ENCODE assay signal across 11 cellular contexts in the genomic region with DNA sequence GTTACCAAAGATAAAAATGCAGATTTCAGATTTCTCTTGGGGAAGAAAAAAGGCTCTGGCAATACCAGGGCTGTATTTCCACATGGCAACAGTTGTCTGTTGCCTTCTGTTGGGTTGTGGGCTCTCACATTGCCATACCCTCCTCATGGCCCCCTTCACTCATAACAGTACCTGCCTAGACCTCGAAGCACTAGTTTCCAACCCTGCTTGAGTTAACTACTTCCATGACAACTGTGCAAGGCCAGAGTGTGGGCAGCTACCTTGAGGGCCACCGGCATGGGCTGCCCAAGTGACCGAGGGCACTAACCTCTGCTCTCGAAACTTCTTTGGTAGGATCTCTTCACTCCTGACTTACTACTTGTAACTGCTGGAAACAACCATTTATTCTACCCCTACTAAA. TPM values are rescaled to one million over a fixed set of nuclear protein-coding genes. Genes with fewer than 3 reads are reported as not detected.
DNase-seq lines count a peak whose midpoint lies in the region; ATAC-seq, FAIRE-seq and TF ChIP-seq lines count a peak whose summit lies in the region.
"Had no signal": no experiment of that assay in that cellular context is flagged by ENCODE, and none has a peak within 500 bp of the region (broad histone marks: within the 10 kb centered on the region; RNA-seq: fewer than 3 reads in every experiment).

No MANE protein-coding gene starts in this region.

- DNase-seq in Caco-2 (no peak), GM12878 (ENCODE audit: low read depth, low spot score) (no peak), G401 (ENCODE audit: low spot score) (no peak), sciatic nerve (ENCODE audit: low spot score) (no peak), GM13977 (ENCODE audit: low spot score) (no peak)
- DNase-seq: DMS153, NCI-H1048 had no signal

- peaks cover 52% of the 10 kb centered on the region for H3K79me2 ChIP-seq in Loucy (ENCODE audit: insufficient read depth, low read length)
- peaks cover 62% of the 10 kb centered on the region for H3K79me2 ChIP-seq in GM12878 (ENCODE audit: control insufficient read depth, insufficient read depth, low read length)

- 0 out of 2 replicates have a peak, but pooled peaks cover 5% of the 10 kb centered on the region for H3F3A ChIP-seq in Loucy (ENCODE audit: low read depth)

- H3K4me2 ChIP-seq in Loucy (ENCODE audit: low read depth, low read length, poor library complexity, severe bottlenecking) (peak overlapping the region; percentile 82), GM12878 (ENCODE audit: control insufficient read depth, insufficient read depth) (peak overlapping the region; percentile 76)

- TF ChIP-seq EP300 in GM12878 (IDR thresholded peaks at IDR 0.05; ENCODE audit: borderline replicate concordance in 1 of 2, control insufficient read depth in 1 of 2, low read depth in 2 of 2, low read length in 2 of 2): no peak

- H4K20me1 ChIP-seq in Loucy (ENCODE audit: insufficient read depth, low read length, poor library complexity, severe bottlenecking): peaks cover 27% of the 10 kb centered on the region
- no peaks in the 10 kb centered on the region for H4K20me1 ChIP-seq in GM12878 (ENCODE audit: control insufficient read depth, insufficient read depth)

- FAIRE-seq in GM12878 (lab: Jason Lieb, UNC): no peak

- POLR2A ChIA-PET in Caco-2 (lab: Charles Lee): no interaction called here
- POLR2A ChIA-PET in GM12878 (lab: Charles Lee): interaction anchor here (0.6 to 1.8 kb wide), 7 partner anchors 10 to 135 kb away, joined by 3 to 14 read pairs (median 4); a partner anchor contains a TSS

- TF ChIP-seq CTCF in Caco-2 (IDR thresholded peaks at IDR 0.05; ENCODE audit: insufficient read depth in 1 of 2, low read depth in 1 of 2, low read length in 1 of 2, severe bottlenecking in 1 of 2, unreplicated experiment in 1 of 2) (no peak), Loucy (conservative IDR thresholded peaks at IDR 0.05; ENCODE audit: low read length) (no peak), GM12878 (IDR thresholded peaks at IDR 0.05 in 2 of 3, conservative IDR thresholded peaks at IDR 0.05 in 1 of 3; ENCODE audit: control insufficient read depth in 2 of 3, extremely low read depth in 1 of 3, insufficient read depth in 1 of 3, low read depth in 3 of 3, low read length in 3 of 3) (no peak), neutrophil (IDR thresholded peaks at IDR 0.05) (no peak), GM13977 (IDR thresholded peaks at IDR 0.05; ENCODE audit: extremely low read depth, insufficient read depth, missing control alignments) (no peak)

- no peak overlapping the region for H3K27ac Mint-ChIP-seq in Caco-2 (ENCODE audit: unreplicated experiment)

- 4% methylated on average over 4 of the region's 4 CpGs for WGBS in GM12878 (ENCODE audit: insufficient coverage, insufficient replicate concordance, low lambda C conversion rate, missing lambda C conversion rate)

- H3K4me1 ChIP-seq in Caco-2 (peaks cover 32% of the 10 kb centered on the region), Loucy (ENCODE audit: insufficient read depth, low read length, poor library complexity, severe bottlenecking) (peaks cover 50% of the 10 kb centered on the region), GM12878 (ENCODE audit: control insufficient read depth, insufficient read depth, low read length) (peaks cover 3% of the 10 kb centered on the region), neutrophil (ENCODE audit: control insufficient read depth in 1 of 2, insufficient read depth in 1 of 2, low read depth in 1 of 2, low read length in 1 of 2) (peaks cover 40 to 52% of the 10 kb centered on the region in 2 experiments)

- TF ChIP-seq POLR2A in GM12878 (IDR thresholded peaks at IDR 0.05; ENCODE audit: low read depth, low read length): peak; percentile 53; the same call in 1 of the 2 replicates

- no TSS peak for BruUV-seq in Caco-2 (replicated peaks; lab: Mats Ljungman, UMichigan)
- no TSS peak for BruUV-seq in GM12878 (replicated peaks; lab: Mats Ljungman, UMichigan)

- TF ChIP-seq RAD21 in GM12878 (IDR thresholded peaks at IDR 0.05; ENCODE audit: insufficient read depth, low read depth, low read length): no peak

- no peaks in the 10 kb centered on the region for H3K9me3 Mint-ChIP-seq in Caco-2 (ENCODE audit: unreplicated experiment)

- H3K27me3 Mint-ChIP-seq in Caco-2 (ENCODE audit: insufficient read depth, unreplicated experiment): no peaks in the 10 kb centered on the region

- SMC1A ChIA-PET in GM12878 (lab: Charles Lee; ENCODE audit: uncharacterized antibody, unreplicated experiment): interaction anchor here (1.0 to 3.1 kb wide), 11 partner anchors 10 to 162 kb away, joined by 3 to 31 read pairs (median 4); a partner anchor contains a TSS

- H3K9ac ChIP-seq in Loucy (ENCODE audit: low read depth, low read length, poor library complexity, severe bottlenecking) (peak overlapping the region; percentile 96), GM12878 (ENCODE audit: control insufficient read depth, insufficient read depth, low read length) (peak overlapping the region; percentile 71)

- H3K27me3 ChIP-seq in Caco-2 (replicated peaks; ENCODE audit: control insufficient read depth, insufficient read depth, low read length) (no peaks in the 10 kb centered on the region), Loucy (ENCODE audit: insufficient read depth, low read length, poor library complexity, severe bottlenecking) (peaks cover 7% of the 10 kb centered on the region), GM12878 (replicated peaks in 1 of 2; ENCODE audit: control insufficient read depth in 2 of 2, insufficient read depth in 2 of 2, low read length in 1 of 2) (no peaks in the 10 kb centered on the region), neutrophil (no peaks in the 10 kb centered on the region)

- ATAC-seq in GM12878 (0 out of 3 replicates have a peak, but pooled peaks have one; percentile 0), sciatic nerve (no peak), GM18517 (IDR thresholded peaks at IDR 0.05; ENCODE audit: unreplicated experiment) (no peak)
- ATAC-seq: HCT116 had no signal

- peaks cover 33% of the 10 kb centered on the region for H3K4me1 Mint-ChIP-seq in Caco-2 (ENCODE audit: low read depth, unreplicated experiment)

- H2AFZ ChIP-seq in Loucy (ENCODE audit: low read length) (no peak overlapping the region), GM12878 (ENCODE audit: control insufficient read depth, low read depth, low read length) (no peak overlapping the region)

- intact Hi-C loops in Caco-2 (cut with micrococcal nuclease; ENCODE audit: unreplicated experiment) (no loop called here), GM12878 (cut with micrococcal nuclease; ENCODE audit: unreplicated experiment) (loop anchor here (2.0 to 5.0 kb wide), 3 partner anchors 40 to 195 kb away; no protein-coding TSS in a partner anchor), sciatic nerve (cut with DNase I) (loop anchor here (10.0 kb wide), 1 partner anchor 123 kb away; no protein-coding TSS in a partner anchor)

- H3K36me3 ChIP-seq in Caco-2 (ENCODE audit: control insufficient read depth, insufficient read depth, low read length) (no peaks in the 10 kb centered on the region), Loucy (ENCODE audit: insufficient read depth, low read length) (no peaks in the 10 kb centered on the region), GM12878 (ENCODE audit: control insufficient read depth in 2 of 2, insufficient read depth in 2 of 2, low read length in 1 of 2) (no peaks in the 10 kb centered on the region), neutrophil (peaks cover 7% of the 10 kb centered on the region)

- in situ Hi-C loops in GM12878 (cut with MboI) (loop anchor here (5.0 kb wide), 1 partner anchor 130 kb away; a partner anchor contains a TSS), G401 (cut with HindIII; ENCODE audit: low sequenced_read_pairs) (no loop called here), GM13977 (cut with MboI; ENCODE audit: low pct_unique_long_range_greater_than_20kb, low sequenced_read_pairs, unreplicated experiment) (no loop called here)

- H3K4me3 Mint-ChIP-seq in Caco-2 (ENCODE audit: unreplicated experiment): peak overlapping the region; percentile 31

- H3K4me3 ChIP-seq in Caco-2 (ENCODE audit: low read depth, low read length): no peak overlapping the region
- H3K4me3 ChIP-seq in Loucy (ENCODE audit: low read length, poor library complexity, severe bottlenecking): peak overlapping the region; percentile 92
- peak overlapping the region; percentile 90 for H3K4me3 ChIP-seq in GM12878
- no peak overlapping the region for H3K4me3 ChIP-seq in neutrophil (ENCODE audit: low read depth in 1 of 2, low read length in 1 of 2)

- peak overlapping the region; percentile 100 for H3K27ac ChIP-seq in GM12878 (ENCODE audit: control insufficient read depth, insufficient read depth)
- H3K27ac ChIP-seq in neutrophil: peak overlapping the region; percentile 78

- CTCF ChIA-PET in Caco-2 (lab: Charles Lee): no interaction called here
- CTCF ChIA-PET in GM12878 (lab: Yijun Ruan, JAX): interaction anchor here (1.0 to 3.8 kb wide), 6 partner anchors 11 to 188 kb away, joined by 3 to 25 read pairs (median 4); a partner anchor contains a TSS

- RAD21 ChIA-PET in GM12878 (lab: Charles Lee; ENCODE audit: unreplicated experiment): interaction anchor here (1.0 to 3.1 kb wide), 10 partner anchors 10 to 131 kb away, joined by 3 to 17 read pairs (median 6); a partner anchor contains a TSS

- no peaks in the 10 kb centered on the region for H3K9me2 ChIP-seq in Loucy (replicated peaks; ENCODE audit: low read depth, low read length)

- H3K36me3 Mint-ChIP-seq in Caco-2 (ENCODE audit: insufficient read depth, unreplicated experiment): peaks cover 20% of the 10 kb centered on the region

- H3K9me3 ChIP-seq in Caco-2 (no peaks in the 10 kb centered on the region), Loucy (ENCODE audit: insufficient read depth, low read depth, low read length) (no peaks in the 10 kb centered on the region), GM12878 (replicated peaks; ENCODE audit: control insufficient read depth, insufficient read depth, low read length) (no peaks in the 10 kb centered on the region), neutrophil (no peaks in the 10 kb centered on the region)

RNA-seq across cellular contexts. Expression of a gene that starts 2.5 kb away (rescaled TPM):
- total RNA-seq in Caco-2 (2022) (340 and 341 TPM in 2 replicates), GM12878 (2014; rRNA removed) (371 and 391 TPM in 2 replicates), GM12878 (2014; rRNA removed; fragmentation: Illumina TruSeq; extraction: Trizol) (433 and 438 TPM in 2 replicates), GM12878 (2021) (569 and 578 TPM in 2 replicates), sciatic nerve (173 TPM)
- 253 and 258 TPM in 2 replicates for total RNA-seq in GM12878 (2013; cell fraction: nucleolus; rRNA removed)
- polyA plus RNA-seq in GM12878 (2011; ENCODE audit: low read depth): 153 TPM
- polyA plus RNA-seq in GM12878 (2011; rRNA removed) (532 and 757 TPM in 2 replicates), GM12878 (2014; fragmentation: Illumina TruSeq; extraction: Trizol) (496 and 646 TPM in 2 replicates), GM12878 (2014; fragmentation: Nextera tagmentation; extraction: Ambion mirVana) (10 to 100 TPM; 79.1 to 99.1 TPM), GM12878 (2014; rRNA removed) (446 and 466 TPM in 2 replicates), GM12878 (2016; fragmentation: Nextera tagmentation; extraction: Ambion mirVana) (100 to 1,000 TPM; 608 to 616 TPM)
- 223 and 243 TPM in 2 replicates for polyA plus RNA-seq in GM12878 (2011; cell fraction: cytosol; rRNA removed)
- 160 and 218 TPM in 2 replicates for polyA plus RNA-seq in GM12878 (2011; cell fraction: nucleus; rRNA removed)
- 205 and 244 TPM in 2 replicates for polyA plus RNA-seq in GM12878 (2012)
- polyA minus RNA-seq in GM12878 (2011; rRNA and poly(A)+ RNA removed): 390 and 647 TPM in 2 replicates
- polyA minus RNA-seq in GM12878 (2011; cell fraction: cytosol; rRNA and poly(A)+ RNA removed): 245 and 247 TPM in 2 replicates
- 91.0 and 178 TPM in 2 replicates for polyA minus RNA-seq in GM12878 (2011; cell fraction: nucleus; rRNA and poly(A)+ RNA removed)
- 269 and 376 TPM in 2 replicates for total RNA-seq in G401 (2014; rRNA removed; shearing (Covaris generic))

Comparison
In these comparisons a context has a peak if more than half of its experiments do, and no peak if none do; other contexts are left out.
1. H3K4me3 ChIP-seq: peak in Loucy (single experiment) and GM12878 (single experiment); none in Caco-2 (single experiment) and neutrophil (0 of 2).